1 cellular context compared by ENCODE assay signal in the genomic region with DNA sequence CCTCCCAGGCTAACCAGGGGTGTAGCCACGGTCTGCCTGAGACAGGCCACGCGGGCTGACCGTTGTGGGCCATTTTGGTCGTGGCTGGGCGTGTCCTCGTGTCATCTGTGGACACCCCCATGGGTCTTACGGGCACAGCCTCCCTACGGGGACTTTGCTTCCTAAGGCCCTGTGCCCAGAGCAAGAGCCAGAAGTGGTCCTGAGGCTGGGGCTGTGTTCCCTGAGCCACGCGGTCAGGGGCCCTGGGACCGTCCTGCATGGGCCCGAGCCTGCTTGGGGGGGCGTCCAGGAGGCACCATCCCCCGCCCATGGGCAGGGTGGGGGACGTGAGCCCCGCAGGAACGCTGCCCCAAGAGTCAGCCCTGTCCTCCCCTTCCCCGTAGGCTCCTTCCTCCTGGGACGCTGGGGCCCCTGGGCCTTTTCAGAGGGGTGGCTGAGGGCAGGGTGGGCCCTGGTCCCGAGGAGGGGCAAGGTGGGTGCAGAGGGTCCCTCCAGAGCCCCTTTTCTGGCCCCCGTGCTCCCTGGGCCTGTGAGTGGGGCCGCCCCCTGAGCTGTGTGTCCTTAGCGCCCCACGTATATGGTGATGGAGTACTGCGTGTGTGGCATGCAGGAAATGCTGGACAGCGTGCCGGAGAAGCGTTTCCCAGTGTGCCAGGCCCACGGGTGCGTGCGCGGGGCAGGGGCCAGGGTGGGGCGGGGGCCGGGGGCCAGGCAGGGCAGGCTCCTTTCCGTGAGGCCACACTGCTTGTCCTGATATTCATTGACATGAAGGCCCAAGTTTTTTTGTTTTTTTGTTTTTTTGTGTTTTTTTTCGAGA.
TF ChIP-seq lines count a peak whose summit lies in the region.

No MANE protein-coding gene starts in this region.

TF ChIP-seq in K562, 482 proteins besides CTCF, POLR2A, EP300 and RAD21:
- no peak for TF ChIP-seq BDP1 (IDR thresholded peaks at IDR 0.05; ENCODE audit: insufficient read depth, insufficient read length)
- TF ChIP-seq POLR2G (IDR thresholded peaks at IDR 0.05; ENCODE audit: low read depth, low read length), result peak; percentile 58; the same call in 1 of the 2 replicates
- TF ChIP-seq RBFOX2 (IDR thresholded peaks at IDR 0.05; ENCODE audit: low read depth, low read length), result peak; percentile 49; the same call in 1 of the 2 replicates
TF ChIP-seq in K562: peak in this region for 2.
